1 cellular context compared by ENCODE assay signal in the genomic region with DNA sequence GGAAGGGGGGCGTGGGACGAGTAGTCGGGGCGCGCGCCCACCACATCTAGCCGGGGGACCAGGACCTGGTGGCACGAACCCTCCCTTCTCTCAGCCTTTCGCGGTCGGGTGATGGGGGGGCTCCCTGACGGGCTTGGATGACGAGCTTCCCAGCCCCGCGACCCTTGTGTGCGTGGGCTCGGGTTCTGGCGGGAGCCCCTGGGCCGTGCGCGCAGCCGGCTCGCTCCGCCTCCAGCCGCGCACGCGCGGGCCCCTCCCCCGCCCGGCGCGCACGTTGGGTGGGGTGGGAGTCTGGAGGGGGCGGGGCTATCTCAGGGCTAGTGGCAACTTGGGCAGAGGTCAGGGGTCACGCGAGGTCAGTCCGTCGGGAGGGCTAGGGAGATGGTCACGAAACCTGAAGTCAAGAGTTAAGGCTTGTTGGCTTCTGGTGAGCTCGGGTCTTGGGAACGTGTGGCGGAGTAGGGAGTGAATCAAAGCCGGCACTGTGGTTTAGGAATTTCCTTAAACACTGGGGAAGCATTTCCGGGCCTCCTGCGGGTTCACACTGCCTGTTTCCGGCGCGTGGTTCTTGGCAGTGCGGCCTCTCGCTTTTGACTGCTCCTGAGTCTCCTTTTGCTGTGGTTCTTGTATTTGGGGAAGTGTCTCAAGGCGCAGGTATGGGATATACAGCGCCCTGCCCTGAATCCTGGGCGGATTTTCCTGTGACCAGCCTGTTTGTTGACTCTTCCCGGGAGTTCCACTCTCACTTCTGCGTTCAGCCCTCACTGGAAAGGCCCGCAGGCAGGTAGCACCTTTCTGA.
A peak's percentile ranks its signal among the peaks of the same experiment; 100 is the strongest.
TF ChIP-seq lines count a peak whose summit lies in the region.

TSS of gene SRCAP (plus strand) at position 356 of the 799 bp plus-strand sequence. CDS start 1,654 bp downstream, outside the sequence.

TF ChIP-seq in HepG2, 621 proteins besides CTCF, POLR2A, EP300 and RAD21 (continued from another document and continues in another):
- TF ChIP-seq, protein P1, sequence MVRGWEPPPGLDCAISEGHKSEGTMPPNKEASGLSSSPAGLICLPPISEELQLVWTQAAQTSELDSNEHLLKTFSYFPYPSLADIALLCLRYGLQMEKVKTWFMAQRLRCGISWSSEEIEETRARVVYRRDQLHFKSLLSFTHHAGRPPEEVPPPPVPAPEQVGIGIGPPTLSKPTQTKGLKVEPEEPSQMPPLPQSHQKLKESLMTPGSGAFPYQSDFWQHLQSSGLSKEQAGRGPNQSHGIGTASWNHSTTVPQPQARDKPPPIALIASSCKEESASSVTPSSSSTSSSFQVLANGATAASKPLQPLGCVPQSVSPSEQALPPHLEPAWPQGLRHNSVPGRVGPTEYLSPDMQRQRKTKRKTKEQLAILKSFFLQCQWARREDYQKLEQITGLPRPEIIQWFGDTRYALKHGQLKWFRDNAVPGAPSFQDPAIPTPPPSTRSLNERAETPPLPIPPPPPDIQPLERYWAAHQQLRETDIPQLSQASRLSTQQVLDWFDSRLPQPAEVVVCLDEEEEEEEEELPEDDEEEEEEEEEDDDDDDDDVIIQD (CRISPR knock-in tag; IDR thresholded peaks at IDR 0.05; ENCODE audit: low read depth) = no peak
- TF ChIP-seq SIN3B (IDR thresholded peaks at IDR 0.05; ENCODE audit: low read length) (no peak), NR2F1 (CRISPR knock-in tag; IDR thresholded peaks at IDR 0.05) (peak; percentile 95 to 98), HMGA1 (CRISPR knock-in tag; conservative IDR thresholded peaks at IDR 0.05) (no peak), ZNF878 (CRISPR knock-in tag; IDR thresholded peaks at IDR 0.05) (no peak), NCOA5 (CRISPR knock-in tag; IDR thresholded peaks at IDR 0.05) (no peak), ZNF350 (CRISPR knock-in tag; IDR thresholded peaks at IDR 0.05; ENCODE audit: borderline replicate concordance, low read depth) (no peak; the same call in 1 of the 2 replicates), PAF1 (CRISPR knock-in tag; IDR thresholded peaks at IDR 0.05) (no peak), MEF2D (CRISPR knock-in tag; IDR thresholded peaks at IDR 0.05) (peak; percentile 14), PLRG1 (conservative IDR thresholded peaks at IDR 0.05) (no peak), ZNF687 (CRISPR knock-in tag; IDR thresholded peaks at IDR 0.05) (peak; percentile 80), ZNF615 (CRISPR knock-in tag; IDR thresholded peaks at IDR 0.05; ENCODE audit: borderline replicate concordance) (no peak), FOXK1 (CRISPR knock-in tag; IDR thresholded peaks at IDR 0.05; ENCODE audit: borderline replicate concordance, low read depth) (peak; percentile 58; the same call in 1 of the 2 replicates), RELA (CRISPR knock-in tag; IDR thresholded peaks at IDR 0.05) (0 out of 2 replicates have a peak, but pooled peaks have one; percentile 67), ZFP91 (CRISPR knock-in tag; IDR thresholded peaks at IDR 0.05; ENCODE audit: borderline replicate concordance) (no peak; the same call in 1 of the 2 replicates), THYN1 (CRISPR knock-in tag; IDR thresholded peaks at IDR 0.05; ENCODE audit: borderline replicate concordance, low read depth) (no peak), ZNF674 (CRISPR knock-in tag; IDR thresholded peaks at IDR 0.05; ENCODE audit: low read depth) (0 out of 2 replicates have a peak, but pooled peaks have one; percentile 26), ZNF33A (CRISPR knock-in tag; IDR thresholded peaks at IDR 0.05; ENCODE audit: borderline replicate concordance) (no peak), PAXIP1 (CRISPR knock-in tag; conservative IDR thresholded peaks at IDR 0.05) (peak; percentile 58; the same call in 1 of the 2 replicates), TBL1XR1 (IDR thresholded peaks at IDR 0.05; ENCODE audit: borderline replicate concordance, low read length, partially characterized antibody) (peak; percentile 74), FOXA3 (CRISPR knock-in tag; IDR thresholded peaks at IDR 0.05) (0 out of 2 replicates have a peak, but pooled peaks have one; percentile 43), ZNF557 (CRISPR knock-in tag; IDR thresholded peaks at IDR 0.05) (no peak), MIER2 (CRISPR knock-in tag; IDR thresholded peaks at IDR 0.05) (peak; percentile 41; the same call in 1 of the 2 replicates), GFI1 (CRISPR knock-in tag; IDR thresholded peaks at IDR 0.05; ENCODE audit: borderline replicate concordance) (0 out of 2 replicates have a peak, but pooled peaks have one; percentile 35)
- TF ChIP-seq, protein P2, sequence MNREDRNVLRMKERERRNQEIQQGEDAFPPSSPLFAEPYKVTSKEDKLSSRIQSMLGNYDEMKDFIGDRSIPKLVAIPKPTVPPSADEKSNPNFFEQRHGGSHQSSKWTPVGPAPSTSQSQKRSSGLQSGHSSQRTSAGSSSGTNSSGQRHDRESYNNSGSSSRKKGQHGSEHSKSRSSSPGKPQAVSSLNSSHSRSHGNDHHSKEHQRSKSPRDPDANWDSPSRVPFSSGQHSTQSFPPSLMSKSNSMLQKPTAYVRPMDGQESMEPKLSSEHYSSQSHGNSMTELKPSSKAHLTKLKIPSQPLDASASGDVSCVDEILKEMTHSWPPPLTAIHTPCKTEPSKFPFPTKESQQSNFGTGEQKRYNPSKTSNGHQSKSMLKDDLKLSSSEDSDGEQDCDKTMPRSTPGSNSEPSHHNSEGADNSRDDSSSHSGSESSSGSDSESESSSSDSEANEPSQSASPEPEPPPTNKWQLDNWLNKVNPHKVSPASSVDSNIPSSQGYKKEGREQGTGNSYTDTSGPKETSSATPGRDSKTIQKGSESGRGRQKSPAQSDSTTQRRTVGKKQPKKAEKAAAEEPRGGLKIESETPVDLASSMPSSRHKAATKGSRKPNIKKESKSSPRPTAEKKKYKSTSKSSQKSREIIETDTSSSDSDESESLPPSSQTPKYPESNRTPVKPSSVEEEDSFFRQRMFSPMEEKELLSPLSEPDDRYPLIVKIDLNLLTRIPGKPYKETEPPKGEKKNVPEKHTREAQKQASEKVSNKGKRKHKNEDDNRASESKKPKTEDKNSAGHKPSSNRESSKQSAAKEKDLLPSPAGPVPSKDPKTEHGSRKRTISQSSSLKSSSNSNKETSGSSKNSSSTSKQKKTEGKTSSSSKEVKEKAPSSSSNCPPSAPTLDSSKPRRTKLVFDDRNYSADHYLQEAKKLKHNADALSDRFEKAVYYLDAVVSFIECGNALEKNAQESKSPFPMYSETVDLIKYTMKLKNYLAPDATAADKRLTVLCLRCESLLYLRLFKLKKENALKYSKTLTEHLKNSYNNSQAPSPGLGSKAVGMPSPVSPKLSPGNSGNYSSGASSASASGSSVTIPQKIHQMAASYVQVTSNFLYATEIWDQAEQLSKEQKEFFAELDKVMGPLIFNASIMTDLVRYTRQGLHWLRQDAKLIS (CRISPR knock-in tag; IDR thresholded peaks at IDR 0.05) = no peak
- TF ChIP-seq, protein P3, sequence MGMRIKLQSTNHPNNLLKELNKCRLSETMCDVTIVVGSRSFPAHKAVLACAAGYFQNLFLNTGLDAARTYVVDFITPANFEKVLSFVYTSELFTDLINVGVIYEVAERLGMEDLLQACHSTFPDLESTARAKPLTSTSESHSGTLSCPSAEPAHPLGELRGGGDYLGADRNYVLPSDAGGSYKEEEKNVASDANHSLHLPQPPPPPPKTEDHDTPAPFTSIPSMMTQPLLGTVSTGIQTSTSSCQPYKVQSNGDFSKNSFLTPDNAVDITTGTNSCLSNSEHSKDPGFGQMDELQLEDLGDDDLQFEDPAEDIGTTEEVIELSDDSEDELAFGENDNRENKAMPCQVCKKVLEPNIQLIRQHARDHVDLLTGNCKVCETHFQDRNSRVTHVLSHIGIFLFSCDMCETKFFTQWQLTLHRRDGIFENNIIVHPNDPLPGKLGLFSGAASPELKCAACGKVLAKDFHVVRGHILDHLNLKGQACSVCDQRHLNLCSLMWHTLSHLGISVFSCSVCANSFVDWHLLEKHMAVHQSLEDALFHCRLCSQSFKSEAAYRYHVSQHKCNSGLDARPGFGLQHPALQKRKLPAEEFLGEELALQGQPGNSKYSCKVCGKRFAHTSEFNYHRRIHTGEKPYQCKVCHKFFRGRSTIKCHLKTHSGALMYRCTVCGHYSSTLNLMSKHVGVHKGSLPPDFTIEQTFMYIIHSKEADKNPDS (CRISPR knock-in tag; IDR thresholded peaks at IDR 0.05) = no peak; the same call in 1 of the 2 replicates
- TF ChIP-seq, protein P4, sequence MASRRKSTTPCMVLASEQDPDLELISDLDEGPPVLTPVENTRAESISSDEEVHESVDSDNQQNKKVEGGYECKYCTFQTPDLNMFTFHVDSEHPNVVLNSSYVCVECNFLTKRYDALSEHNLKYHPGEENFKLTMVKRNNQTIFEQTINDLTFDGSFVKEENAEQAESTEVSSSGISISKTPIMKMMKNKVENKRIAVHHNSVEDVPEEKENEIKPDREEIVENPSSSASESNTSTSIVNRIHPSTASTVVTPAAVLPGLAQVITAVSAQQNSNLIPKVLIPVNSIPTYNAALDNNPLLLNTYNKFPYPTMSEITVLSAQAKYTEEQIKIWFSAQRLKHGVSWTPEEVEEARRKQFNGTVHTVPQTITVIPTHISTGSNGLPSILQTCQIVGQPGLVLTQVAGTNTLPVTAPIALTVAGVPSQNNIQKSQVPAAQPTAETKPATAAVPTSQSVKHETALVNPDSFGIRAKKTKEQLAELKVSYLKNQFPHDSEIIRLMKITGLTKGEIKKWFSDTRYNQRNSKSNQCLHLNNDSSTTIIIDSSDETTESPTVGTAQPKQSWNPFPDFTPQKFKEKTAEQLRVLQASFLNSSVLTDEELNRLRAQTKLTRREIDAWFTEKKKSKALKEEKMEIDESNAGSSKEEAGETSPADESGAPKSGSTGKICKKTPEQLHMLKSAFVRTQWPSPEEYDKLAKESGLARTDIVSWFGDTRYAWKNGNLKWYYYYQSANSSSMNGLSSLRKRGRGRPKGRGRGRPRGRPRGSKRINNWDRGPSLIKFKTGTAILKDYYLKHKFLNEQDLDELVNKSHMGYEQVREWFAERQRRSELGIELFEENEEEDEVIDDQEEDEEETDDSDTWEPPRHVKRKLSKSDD (CRISPR knock-in tag; IDR thresholded peaks at IDR 0.05; ENCODE audit: low read depth) = peak; percentile 49; the same call in 1 of the 2 replicates
- TF ChIP-seq, protein P5, sequence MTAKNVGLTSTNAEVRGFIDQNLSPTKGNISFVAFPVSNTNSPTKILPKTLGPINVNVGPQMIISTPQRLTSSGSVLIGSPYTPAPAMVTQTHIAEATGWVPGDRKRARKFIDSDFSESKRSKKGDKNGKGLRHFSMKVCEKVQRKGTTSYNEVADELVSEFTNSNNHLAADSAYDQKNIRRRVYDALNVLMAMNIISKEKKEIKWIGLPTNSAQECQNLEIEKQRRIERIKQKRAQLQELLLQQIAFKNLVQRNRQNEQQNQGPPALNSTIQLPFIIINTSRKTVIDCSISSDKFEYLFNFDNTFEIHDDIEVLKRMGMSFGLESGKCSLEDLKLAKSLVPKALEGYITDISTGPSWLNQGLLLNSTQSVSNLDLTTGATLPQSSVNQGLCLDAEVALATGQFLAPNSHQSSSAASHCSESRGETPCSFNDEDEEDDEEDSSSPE (CRISPR knock-in tag; IDR thresholded peaks at IDR 0.05) = peak; percentile 65; the same call in 1 of the 2 replicates
